Comparison of ENCODE assay signal across 8 cellular contexts in genomic region chr7:67610897-67611296, GRCh38.
"Had no signal": no experiment of that assay in that cellular context is flagged by ENCODE, and none has a peak within 500 bp of the region (broad histone marks: within the 10 kb centered on the region; RNA-seq: fewer than 3 reads in every experiment).

No MANE protein-coding gene starts in this region.

- H3K9ac ChIP-seq: KMS-11 had no signal

- H3K27me3 Mint-ChIP-seq: IgD-negative memory B cell had no signal

- H3K27ac ChIP-seq: HL-60, KMS-11 had no signal

- ATAC-seq: HepG2 had no signal

- DNase-seq: IMR-90, KBM-7, KG1 had no signal

- FAIRE-seq: HepG2, HTR-8/SVneo had no signal

- H3K27ac Mint-ChIP-seq: IgD-negative memory B cell had no signal

- H3K4me2 ChIP-seq: KMS-11 had no signal

- H3K4me1 Mint-ChIP-seq: IgD-negative memory B cell had no signal
